In genomic region chr10:78215645-78216044, GRCh38 we compare ENCODE assay signal across 7 cellular contexts.
A peak's percentile ranks its signal among the peaks of the same experiment; 100 is the strongest.
DNase-seq lines count a peak whose midpoint lies in the region; ATAC-seq and TF ChIP-seq lines count a peak whose summit lies in the region.

No MANE protein-coding gene starts in this region.

- no peaks in the 10 kb centered on the region for H3K27me3 ChIP-seq in HL-60 (ENCODE audit: insufficient read depth, poor library complexity, severe bottlenecking)

- peak overlapping the region; percentile 64 for H3K27ac ChIP-seq in HL-60 (replicated peaks)
- H3K27ac ChIP-seq in angular gyrus (ENCODE audit: low read depth, low read length), result peak overlapping the region; percentile 20

- no peak overlapping the region for H3K4me3 ChIP-seq in HL-60 (replicated peaks; ENCODE audit: insufficient read depth, low read length)

- DNase-seq in HL-60 (ENCODE audit: low read depth in 1 of 2, low spot score in 1 of 2) (peak in 1 of 2 experiments; percentile 89), hepatic stellate cell (ENCODE audit: low spot score) (peak; percentile 43), stromal cell of bone marrow (ENCODE audit: low read depth) (peak; percentile 89), SHP77 (lab: John Stamatoyannopoulos, UW) (no peak)
- DNase-seq in effector CD4-positive, alpha-beta T cell, result no peak

- ATAC-seq in HG03175 (IDR thresholded peaks at IDR 0.05; ENCODE audit: unreplicated experiment), result no peak

- no peak for TF ChIP-seq CTCF in HL-60 (IDR thresholded peaks at IDR 0.05; ENCODE audit: insufficient read depth, low read length)

Comparison
In these comparisons a context has a peak if more than half of its experiments do, and no peak if none do; other contexts are left out.
1. DNase-seq: peak in hepatic stellate cell (single experiment) and stromal cell of bone marrow (single experiment); none in SHP77 (0 of 2) and effector CD4-positive, alpha-beta T cell (single experiment).